7 cellular contexts compared by ENCODE assay signal in genomic region chr17:30644713-30645112, GRCh38.
DNase-seq lines count a peak whose midpoint lies in the region; ATAC-seq, FAIRE-seq and TF ChIP-seq lines count a peak whose summit lies in the region.
"Not testable (repeated sequence)": the region's sequence is repeated elsewhere in the genome, so short reads cannot be mapped to it uniquely, and the experiment has no call there.

No MANE protein-coding gene starts in this region.

- TF ChIP-seq CTCF in HCT116 (IDR thresholded peaks at IDR 0.05 in 2 of 3, conservative IDR thresholded peaks at IDR 0.05 in 1 of 3; ENCODE audit: borderline replicate concordance in 1 of 3, insufficient read depth in 1 of 3, low read depth in 2 of 3, low read length in 2 of 3); body of pancreas (IDR thresholded peaks at IDR 0.05): not testable (repeated sequence)

- H3K79me2 ChIP-seq in HCT116 (ENCODE audit: insufficient read depth, low read length), result not testable (repeated sequence)

- peak; percentile 56 for FAIRE-seq in GM12891 (lab: Jason Lieb, UNC)

- not testable (repeated sequence) for H3K36me3 ChIP-seq in HCT116 (ENCODE audit: control insufficient read depth in 1 of 2, insufficient read depth in 2 of 2, low read length in 2 of 2); MG63; body of pancreas (replicated peaks in 1 of 2; ENCODE audit: insufficient read depth in 1 of 2, low read depth in 2 of 2)

- WGBS in body of pancreas, 2 donors, result 14% methylated on average over 3 of the region's 8 CpGs; no CpG with 5 or more reads in 1 of the 2 donors

- not testable (repeated sequence) for H3K9me2 ChIP-seq in HCT116 (ENCODE audit: insufficient read depth)

- not testable (repeated sequence) for H3K4me2 ChIP-seq in HCT116 (ENCODE audit: low read length)

- H3K4me3 ChIP-seq in HCT116 (replicated peaks in 1 of 2; ENCODE audit: low read depth in 1 of 2, low read length in 2 of 2); MG63; body of pancreas: not testable (repeated sequence)

- not testable (repeated sequence) for H3K9me3 Mint-ChIP-seq in activated CD8-positive, alpha-beta T cell treated with anti-CD3 and anti-CD28 coated beads, Interleukin-2, amount 10 ng/mL, durations not matched to agents 7 days and 5 days (ENCODE audit: insufficient read depth)

- not testable (repeated sequence) for BruUV-seq in HCT116 (replicated peaks; lab: Mats Ljungman, UMichigan)

- POLR2A ChIA-PET in HCT116 (lab: Charles Lee); activated CD8-positive, alpha-beta T cell treated with anti-CD3 and anti-CD28 coated beads, Interleukin-2, amount 10 ng/mL, durations not matched to agents 7 days and 5 days (lab: Charles Lee): not testable (repeated sequence)

- H2AFZ ChIP-seq in HCT116 (ENCODE audit: low read depth, low read length, poor library complexity, severe bottlenecking), result not testable (repeated sequence)

- H3K4me1 ChIP-seq in HCT116 (ENCODE audit: control insufficient read depth in 1 of 2, insufficient read depth in 2 of 2, low read length in 2 of 2); body of pancreas: not testable (repeated sequence)

- CTCF ChIA-PET in HCT116 (lab: Charles Lee), result interaction anchor here (0.6 kb wide), 1 partner anchor 1234 kb away, joined by 3 read pairs; no protein-coding TSS in a partner anchor
- CTCF ChIA-PET in activated CD8-positive, alpha-beta T cell treated with anti-CD3 and anti-CD28 coated beads, Interleukin-2, amount 10 ng/mL, durations not matched to agents 7 days and 5 days (lab: Charles Lee), result not testable (repeated sequence)

- not testable (repeated sequence) for TF ChIP-seq POLR2A in GM12891 (IDR thresholded peaks at IDR 0.05; ENCODE audit: low read depth, low read length); HCT116 (IDR thresholded peaks at IDR 0.05; ENCODE audit: borderline replicate concordance, extremely low read depth, insufficient read depth, insufficient read length); body of pancreas (IDR thresholded peaks at IDR 0.05)

- H3K27ac ChIP-seq in HCT116 (ENCODE audit: low read depth, low read length); body of pancreas: not testable (repeated sequence)

- H3K9me3 ChIP-seq in HCT116 (ENCODE audit: control insufficient read depth in 1 of 2, insufficient read depth in 1 of 2, low read depth in 1 of 2, low read length in 2 of 2); MG63; body of pancreas: not testable (repeated sequence)

- H3K4me1 Mint-ChIP-seq in activated CD8-positive, alpha-beta T cell treated with anti-CD3 and anti-CD28 coated beads, Interleukin-2, amount 10 ng/mL, durations not matched to agents 7 days and 5 days (ENCODE audit: low read depth), result not testable (repeated sequence)

- RAD21 ChIA-PET in HCT116 (lab: Charles Lee; ENCODE audit: low non-redundant PET in 1 of 2, low total read pairs in 2 of 2, uncharacterized antibody in 2 of 2, unreplicated experiment in 2 of 2), result not testable (repeated sequence)

- not testable (repeated sequence) for H3K27me3 ChIP-seq in HCT116 (ENCODE audit: insufficient read depth, low read length); MG63; body of pancreas

- H3K36me3 Mint-ChIP-seq in activated CD8-positive, alpha-beta T cell treated with anti-CD3 and anti-CD28 coated beads, Interleukin-2, amount 10 ng/mL, durations not matched to agents 7 days and 5 days (ENCODE audit: low read depth), result not testable (repeated sequence)

- not testable (repeated sequence) for H3K27ac Mint-ChIP-seq in activated CD8-positive, alpha-beta T cell treated with anti-CD3 and anti-CD28 coated beads, Interleukin-2, amount 10 ng/mL, durations not matched to agents 7 days and 5 days

- not testable (repeated sequence) for H3K4me3 Mint-ChIP-seq in activated CD8-positive, alpha-beta T cell treated with anti-CD3 and anti-CD28 coated beads, Interleukin-2, amount 10 ng/mL, durations not matched to agents 7 days and 5 days

- H3K27me3 Mint-ChIP-seq in activated CD8-positive, alpha-beta T cell treated with anti-CD3 and anti-CD28 coated beads, Interleukin-2, amount 10 ng/mL, durations not matched to agents 7 days and 5 days (ENCODE audit: low read depth), result not testable (repeated sequence)

- intact Hi-C loops in HCT116 (cut with micrococcal nuclease); body of pancreas (cut with DNase I); left colon (cut with DNase I, micrococcal nuclease); sciatic nerve (cut with DNase I): not testable (repeated sequence)

- TF ChIP-seq RAD21 in HCT116 (IDR thresholded peaks at IDR 0.05; ENCODE audit: low read depth), result not testable (repeated sequence)

- H3K9ac ChIP-seq in HCT116 (ENCODE audit: low read length), result not testable (repeated sequence)

- not testable (repeated sequence) for H4K20me1 ChIP-seq in HCT116 (ENCODE audit: insufficient read depth)

- not testable (repeated sequence) for DNase-seq in GM12891 (ENCODE audit: insufficient read length, low spot score); HCT116 (ENCODE audit: low read depth, low spot score); activated CD8-positive, alpha-beta T cell treated with anti-CD3 and anti-CD28 coated beads, Interleukin-2, amount 10 ng/mL, durations not matched to agents 7 days and 5 days; body of pancreas; left colon; sciatic nerve (ENCODE audit: low spot score)
- DNase-seq in MG63, result peak; percentile 29

- ATAC-seq in HCT116 (peak; percentile 99), body of pancreas (peak; percentile 39), left colon (peak; percentile 50), sciatic nerve (peak; percentile 40)
- peak; percentile 82 for ATAC-seq in activated CD8-positive, alpha-beta T cell treated with anti-CD3 and anti-CD28 coated beads, Interleukin-2, amount 10 ng/mL, durations not matched to agents 7 days and 5 days

Comparison
In these comparisons a context has a peak if more than half of its experiments do, and no peak if none do; other contexts are left out.
1. ATAC-seq: peak in every context shown above with its lines; median percentile 99 in HCT116; 82 in activated CD8-positive, alpha-beta T cell treated with anti-CD3 and anti-CD28 coated beads, Interleukin-2, amount 10 ng/mL, durations not matched to agents 7 days and 5 days; 50 in left colon; 40 in sciatic nerve; 39 in body of pancreas.